11 cellular contexts compared by ENCODE assay signal in genomic region chr6:153210083-153210482, GRCh38.
DNase-seq lines count a peak whose midpoint lies in the region; ATAC-seq lines count a peak whose summit lies in the region.
"Had no signal": no experiment of that assay in that cellular context is flagged by ENCODE, and none has a peak within 500 bp of the region (broad histone marks: within the 10 kb centered on the region; RNA-seq: fewer than 3 reads in every experiment).

No MANE protein-coding gene starts in this region.

- H3K4me1 Mint-ChIP-seq in activated CD4-positive, alpha-beta T cell treated with anti-CD3 and anti-CD28 coated beads for 36 hours, result peaks cover 4% of the 10 kb centered on the region
- H3K4me1 Mint-ChIP-seq: B cell, IgD-negative memory B cell had no signal

- H3K4me3 Mint-ChIP-seq in activated CD4-positive, alpha-beta T cell treated with anti-CD3 and anti-CD28 coated beads for 36 hours, result no peak overlapping the region
- H3K4me3 Mint-ChIP-seq: B cell, IgD-negative memory B cell had no signal

- no peaks in the 10 kb centered on the region for H3K36me3 Mint-ChIP-seq in activated CD4-positive, alpha-beta T cell treated with anti-CD3 and anti-CD28 coated beads for 36 hours (ENCODE audit: low read depth)
- H3K36me3 Mint-ChIP-seq: IgD-negative memory B cell had no signal

- H3K27ac Mint-ChIP-seq in activated CD4-positive, alpha-beta T cell treated with anti-CD3 and anti-CD28 coated beads for 36 hours, result no peak overlapping the region
- H3K27ac Mint-ChIP-seq: B cell, IgD-negative memory B cell had no signal

- no peaks in the 10 kb centered on the region for H3K9me3 Mint-ChIP-seq in activated CD4-positive, alpha-beta T cell treated with anti-CD3 and anti-CD28 coated beads for 36 hours (ENCODE audit: low read depth)

- intact Hi-C loops in left ventricle myocardium superior (cut with micrococcal nuclease) (no loop called here), cardiac septum (cut with DNase I) (loop anchor here (10.0 kb wide), 1 partner anchor 175 kb away; no protein-coding TSS in a partner anchor)
- intact Hi-C loops in activated CD4-positive, alpha-beta T cell treated with anti-CD3 and anti-CD28 coated beads for 36 hours (cut with DNase I, micrococcal nuclease), result no loop called here

- ATAC-seq in left ventricle myocardium superior (peak; percentile 47), HG02943 (IDR thresholded peaks at IDR 0.05; ENCODE audit: low read depth, unreplicated experiment) (peak; percentile 97)
- no peak for ATAC-seq in activated CD4-positive, alpha-beta T cell treated with anti-CD3 and anti-CD28 coated beads for 36 hours
- ATAC-seq: psoas muscle had no signal

- DNase-seq in left ventricle myocardium superior (no peak), cardiac septum (ENCODE audit: low spot score) (no peak), RPMI7951 (ENCODE audit: low read depth) (peak; percentile 63), NCI-H2107 treated with DMSO at 0.1 percent for 48 hours (lab: John Stamatoyannopoulos, UW; ENCODE audit: unreplicated experiment) (no peak), HT-29 (ENCODE audit: low spot score) (no peak)
- no peak for DNase-seq in activated CD4-positive, alpha-beta T cell treated with anti-CD3 and anti-CD28 coated beads for 36 hours
- no peak for DNase-seq in activated CD4-positive, alpha-beta T cell treated with anti-CD3 and anti-CD28 coated beads, Interleukin-2, amount 50 U/mL, for 1 hour
- DNase-seq: psoas muscle had no signal

- POLR2A ChIA-PET in activated CD4-positive, alpha-beta T cell treated with anti-CD3 and anti-CD28 coated beads for 36 hours (lab: Charles Lee), result no interaction called here

- H3K27me3 Mint-ChIP-seq in activated CD4-positive, alpha-beta T cell treated with anti-CD3 and anti-CD28 coated beads for 36 hours, result no peaks in the 10 kb centered on the region
- H3K27me3 Mint-ChIP-seq: B cell had no signal

- CTCF ChIA-PET in activated CD4-positive, alpha-beta T cell treated with anti-CD3 and anti-CD28 coated beads for 36 hours (lab: Charles Lee), result interaction anchor here (2.7 kb wide), 1 partner anchor 8 kb away, joined by 6 read pairs; no protein-coding TSS in a partner anchor
